17 cellular contexts compared by ENCODE assay signal in the genomic region with DNA sequence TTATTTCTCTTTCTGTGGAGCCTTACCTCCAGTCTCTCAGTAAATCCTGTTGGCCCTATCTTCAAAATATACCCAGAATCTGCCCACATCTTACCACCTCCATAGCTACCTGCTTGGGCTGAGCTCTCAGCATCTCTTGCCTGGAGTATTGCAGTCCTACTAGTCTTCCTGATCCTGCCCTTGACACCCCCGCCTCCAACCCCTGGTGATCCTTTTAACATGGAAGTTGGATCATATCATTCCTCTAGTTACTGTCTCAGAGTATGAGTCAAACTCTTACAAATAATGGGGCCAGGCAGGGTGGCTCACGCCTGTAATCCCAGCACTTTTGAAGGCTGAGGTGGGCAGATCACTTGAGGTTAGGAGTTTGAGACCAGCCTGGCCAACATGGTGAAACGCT. TPM values are rescaled to one million over a fixed set of nuclear protein-coding genes. Genes with fewer than 3 reads are reported as not detected.
A peak's percentile ranks its signal among the peaks of the same experiment; 100 is the strongest.
DNase-seq lines count a peak whose midpoint lies in the region; ATAC-seq, FAIRE-seq and TF ChIP-seq lines count a peak whose summit lies in the region.
"Had no signal": no experiment of that assay in that cellular context is flagged by ENCODE, and none has a peak within 500 bp of the region (broad histone marks: within the 10 kb centered on the region; RNA-seq: fewer than 3 reads in every experiment).

No MANE protein-coding gene starts in this region.

- TF ChIP-seq POLR2A in A549 (IDR thresholded peaks at IDR 0.05; ENCODE audit: low read length) (no peak), K562 (conservative IDR thresholded peaks at IDR 0.05) (no peak)

- in situ Hi-C loops in K562 (cut with MboI): no loop called here

- H3K27me3 ChIP-seq in MG63 (no peaks in the 10 kb centered on the region), K562 (ENCODE audit: control insufficient read depth in 2 of 2, insufficient read depth in 2 of 2, low read length in 2 of 2) (peaks cover 35 to 39% of the 10 kb centered on the region in 2 experiments)

- no peak overlapping the region for H2AFZ ChIP-seq in K562 (ENCODE audit: low read depth, low read length)

- peaks cover 81% of the 10 kb centered on the region for H3K4me1 ChIP-seq in A549
- no peaks in the 10 kb centered on the region for H3K4me1 ChIP-seq in K562 (replicated peaks in 1 of 2; ENCODE audit: control insufficient read depth in 2 of 2, insufficient read depth in 2 of 2, low read length in 2 of 2)

- no peaks in the 10 kb centered on the region for H4K20me1 ChIP-seq in K562 (replicated peaks; ENCODE audit: control insufficient read depth, insufficient read depth, low read length)

- peak overlapping the region; percentile 92 for H3K27ac ChIP-seq in A549
- H3K27ac ChIP-seq in K562 (ENCODE audit: extremely low read depth, low read depth, low read length): no peak overlapping the region

- CTCF ChIA-PET in A549 (lab: Yijun Ruan, JAX): interaction anchor here (0.7 to 9.5 kb wide), 5 partner anchors 15 to 55 kb away, joined by 3 to 260 read pairs (median 5); a partner anchor contains a TSS
- CTCF ChIA-PET in K562 (lab: Yijun Ruan, JAX; ENCODE audit: low intra/inter-chr PET ratio): no interaction called here

- H3K36me3 ChIP-seq in MG63 (no peaks in the 10 kb centered on the region), K562 (ENCODE audit: control insufficient read depth, insufficient read depth, low read length) (no peaks in the 10 kb centered on the region)

- H3K79me2 ChIP-seq in K562 (ENCODE audit: control insufficient read depth, insufficient read depth, low read length): no peaks in the 10 kb centered on the region

- no peak overlapping the region for H3K9ac ChIP-seq in K562 (ENCODE audit: insufficient read depth in 1 of 2, low read depth in 2 of 2, low read length in 2 of 2)

- H3K9me3 ChIP-seq in A549 (peaks cover 8% of the 10 kb centered on the region), MG63 (no peaks in the 10 kb centered on the region), K562 (replicated peaks; ENCODE audit: control insufficient read depth, insufficient read depth, low read depth, low read length) (no peaks in the 10 kb centered on the region)

- DNase-seq in A549 (ENCODE audit: low read depth in 1 of 2, low spot score in 1 of 2) (no peak), MG63 (peak; percentile 18), K562 (ENCODE audit: extremely low read depth in 1 of 4, low spot score in 3 of 4) (no peak), mesenteric fat pad (ENCODE audit: low spot score) (peak; percentile 39)
- DNase-seq in activated naive CD4-positive, alpha-beta T cell (lab: John Stamatoyannopoulos, UW): no peak
- DNase-seq: 8988T; ACHN; C1 segment of cervical spinal cord; Calu3; CD4-positive, alpha-beta T cell; DMS 273 treated with DMSO at 0.1 percent for 48 hours; HCEC 1CT; IMR-90 had no signal

- ATAC-seq in A549 (no peak), K562 (no peak), GM21619 (IDR thresholded peaks at IDR 0.05; ENCODE audit: unreplicated experiment) (no peak), HG03378 (IDR thresholded peaks at IDR 0.05; ENCODE audit: unreplicated experiment) (no peak)

- BruUV-seq in K562 (replicated peaks; lab: Mats Ljungman, UMichigan): no TSS peak

- FAIRE-seq in A549 (lab: Jason Lieb, UNC) (no peak), K562 (lab: Jason Lieb, UNC) (no peak)
- FAIRE-seq: G401.6, GM12891 had no signal

- H3K4me3 ChIP-seq in A549 (no peak overlapping the region), MG63 (no peak overlapping the region), K562 (no peak overlapping the region)

- H3K4me2 ChIP-seq in A549: peak overlapping the region; percentile 61; the same call in 2 of the 3 replicates
- H3K4me2 ChIP-seq in K562 (ENCODE audit: insufficient read depth, low read length): no peak overlapping the region

- TF ChIP-seq EP300 in A549 (IDR thresholded peaks at IDR 0.05) (no peak), K562 (IDR thresholded peaks at IDR 0.05; ENCODE audit: low read length) (no peak)

- intact Hi-C loops in K562 (cut with micrococcal nuclease): no loop called here

- TF ChIP-seq CTCF in A549 (IDR thresholded peaks at IDR 0.05) (no peak), K562 (IDR thresholded peaks at IDR 0.05 in 2 of 3, conservative IDR thresholded peaks at IDR 0.05 in 1 of 3; ENCODE audit: insufficient read depth in 2 of 3, low read depth in 1 of 3, low read length in 3 of 3) (no peak)

- POLR2A ChIA-PET in A549 (lab: Yijun Ruan, JAX): no interaction called here
- POLR2A ChIA-PET in K562 (lab: Yijun Ruan, JAX): no interaction called here

- H3K9me1 ChIP-seq in K562 (ENCODE audit: control insufficient read depth, insufficient read depth, low read length): no peaks in the 10 kb centered on the region

- WGBS in A549 (ENCODE audit: missing lambda C conversion rate): 90% methylated on average over 3 of the region's 3 CpGs
- 0% methylated on average over 3 of the region's 3 CpGs for WGBS in K562 (ENCODE audit: insufficient coverage, low coverage, missing lambda C conversion rate)

- TF ChIP-seq RAD21 in A549 (conservative IDR thresholded peaks at IDR 0.05 in 1 of 2, IDR thresholded peaks at IDR 0.05 in 1 of 2) (no peak), K562 (CRISPR knock-in tag; conservative IDR thresholded peaks at IDR 0.05 in 1 of 2, IDR thresholded peaks at IDR 0.05 in 1 of 2) (no peak)

TF ChIP-seq in A549, 52 proteins besides CTCF, POLR2A, EP300 and RAD21:
- TF ChIP-seq RCOR1 (IDR thresholded peaks at IDR 0.05; ENCODE audit: low read depth, low read length): no peak
- TF ChIP-seq, protein P1, sequence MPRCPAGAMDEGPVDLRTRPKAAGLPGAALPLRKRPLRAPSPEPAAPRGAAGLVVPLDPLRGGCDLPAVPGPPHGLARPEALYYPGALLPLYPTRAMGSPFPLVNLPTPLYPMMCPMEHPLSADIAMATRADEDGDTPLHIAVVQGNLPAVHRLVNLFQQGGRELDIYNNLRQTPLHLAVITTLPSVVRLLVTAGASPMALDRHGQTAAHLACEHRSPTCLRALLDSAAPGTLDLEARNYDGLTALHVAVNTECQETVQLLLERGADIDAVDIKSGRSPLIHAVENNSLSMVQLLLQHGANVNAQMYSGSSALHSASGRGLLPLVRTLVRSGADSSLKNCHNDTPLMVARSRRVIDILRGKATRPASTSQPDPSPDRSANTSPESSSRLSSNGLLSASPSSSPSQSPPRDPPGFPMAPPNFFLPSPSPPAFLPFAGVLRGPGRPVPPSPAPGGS (IDR thresholded peaks at IDR 0.05): no peak
- TF ChIP-seq TFCP2L1 (CRISPR knock-in tag; IDR thresholded peaks at IDR 0.05): no peak
- no peak for TF ChIP-seq HEYL (CRISPR knock-in tag; IDR thresholded peaks at IDR 0.05)
- TF ChIP-seq EHF (CRISPR knock-in tag; IDR thresholded peaks at IDR 0.05): no peak
- no peak for TF ChIP-seq CBX2 (IDR thresholded peaks at IDR 0.05; ENCODE audit: borderline replicate concordance, low read depth)
- TF ChIP-seq ZC3H11A (IDR thresholded peaks at IDR 0.05): no peak

TF ChIP-seq in K562, 482 proteins besides CTCF, POLR2A, EP300 and RAD21:
- TF ChIP-seq, protein P2, sequence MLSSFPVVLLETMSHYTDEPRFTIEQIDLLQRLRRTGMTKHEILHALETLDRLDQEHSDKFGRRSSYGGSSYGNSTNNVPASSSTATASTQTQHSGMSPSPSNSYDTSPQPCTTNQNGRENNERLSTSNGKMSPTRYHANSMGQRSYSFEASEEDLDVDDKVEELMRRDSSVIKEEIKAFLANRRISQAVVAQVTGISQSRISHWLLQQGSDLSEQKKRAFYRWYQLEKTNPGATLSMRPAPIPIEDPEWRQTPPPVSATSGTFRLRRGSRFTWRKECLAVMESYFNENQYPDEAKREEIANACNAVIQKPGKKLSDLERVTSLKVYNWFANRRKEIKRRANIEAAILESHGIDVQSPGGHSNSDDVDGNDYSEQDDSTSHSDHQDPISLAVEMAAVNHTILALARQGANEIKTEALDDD (IDR thresholded peaks at IDR 0.05): peak; percentile 38; the same call in 1 of the 2 replicates
- no peak for TF ChIP-seq ZNF589 (CRISPR knock-in tag; IDR thresholded peaks at IDR 0.05; ENCODE audit: low read depth)

RNA-seq across cellular contexts. Expression of a gene that starts 43.1 kb away (rescaled TPM):
- 30.6 and 41.3 TPM in 2 replicates for polyA plus RNA-seq in A549 (2011; rRNA removed)
- polyA plus RNA-seq in A549 (2012; cell fraction: cytosol; rRNA removed): 9.1 and 12.1 TPM in 2 replicates
- polyA plus RNA-seq in A549 (2012; cell fraction: nucleus; rRNA removed): 5.3 and 12.2 TPM in 2 replicates
- polyA plus RNA-seq in A549 (2017; fragmentation: RNase III; extraction: RNeasy Plus Mini Kit Qiagen cat#74134 plus additional on column Dnase treatment): 39.1 to 43.4 TPM (median 39.3 TPM) in 3 replicates
- 41.5 and 42.8 TPM in 2 replicates for polyA minus RNA-seq in A549 (2011; rRNA and poly(A)+ RNA removed)
- total RNA-seq in MG63 (2014; rRNA removed; shearing (Covaris generic); ENCODE audit: low replicate concordance): 23.0 and 28.2 TPM in 2 replicates
- 0.28 and 0.81 TPM in 2 replicates for total RNA-seq in K562 (2011; cell fraction: chromatin; rRNA removed; ENCODE audit: low replicate concordance)
- 0.17 and 0.26 TPM in 2 replicates for total RNA-seq in K562 (2011; cell fraction: nucleolus; rRNA removed)
- total RNA-seq in K562 (2011; cell fraction: nucleoplasm; rRNA removed): 0.73 and 1.1 TPM in 2 replicates
- total RNA-seq in K562 (2014; rRNA removed): 1.8 and 2.0 TPM in 2 replicates
- 2.0 and 2.3 TPM in 2 replicates for total RNA-seq in K562 (2014; rRNA removed; fragmentation: Illumina TruSeq; extraction: Trizol)
- 1.7 and 1.8 TPM in 2 replicates for total RNA-seq in K562 (2015; rRNA removed; fragmentation: Illumina TruSeq; extraction: Trizol)
- total RNA-seq in K562 (2021): 1.7 and 2.4 TPM in 2 replicates
- polyA plus RNA-seq in K562 (2011; rRNA removed): 0.38 and 0.60 TPM in 2 replicates
- polyA plus RNA-seq in K562 (2011; cell fraction: cytosol; rRNA removed): 0.13 and 0.72 TPM in 2 replicates
- polyA plus RNA-seq in K562 (2011; cell fraction: nucleus; rRNA removed): 0.48 and 0.59 TPM in 2 replicates
- 1.2 and 2.5 TPM in 2 replicates for polyA plus RNA-seq in K562 (2012)
- polyA plus RNA-seq in K562 (2014; fragmentation: Illumina TruSeq; extraction: Trizol): 1.9 and 2.1 TPM in 2 replicates
- under 1 TPM; 0.37 to 0.60 TPM for polyA plus RNA-seq in K562 (2014; fragmentation: Nextera tagmentation; extraction: Ambion mirVana)
- polyA plus RNA-seq in K562 (2014; rRNA removed): 0.98 and 1.6 TPM in 2 replicates
- 0.60 and 1.2 TPM in 2 replicates for polyA minus RNA-seq in K562 (2011; rRNA and poly(A)+ RNA removed)
- 0.19 and 0.73 TPM in 2 replicates for polyA minus RNA-seq in K562 (2011; cell fraction: cytosol; rRNA and poly(A)+ RNA removed)
- polyA minus RNA-seq in K562 (2011; cell fraction: nucleus; rRNA and poly(A)+ RNA removed): 0.40 and 1.00 TPM in 2 replicates
- 81.0 TPM for total RNA-seq in mesenteric fat pad

Comparison
In these comparisons a context has a peak if more than half of its experiments do, and no peak if none do; other contexts are left out.
1. DNase-seq: peak in MG63 (single experiment) and mesenteric fat pad (single experiment); none in A549 (0 of 2), K562 (0 of 4) and activated naive CD4-positive, alpha-beta T cell (0 of 4).